In genomic region chr1:153697873-153698647, GRCh38 we compare ENCODE assay signal across 9 cellular contexts. TPM values are rescaled to one million over a fixed set of nuclear protein-coding genes. Genes with fewer than 3 reads are reported as not detected.
DNase-seq lines count a peak whose midpoint lies in the region; ATAC-seq, FAIRE-seq and TF ChIP-seq lines count a peak whose summit lies in the region.
"Had no signal": no experiment of that assay in that cellular context is flagged by ENCODE, and none has a peak within 500 bp of the region (broad histone marks: within the 10 kb centered on the region; RNA-seq: fewer than 3 reads in every experiment).

No MANE protein-coding gene starts in this region.

- FAIRE-seq in GM12891 (lab: Jason Lieb, UNC): no peak

- H3K79me2 ChIP-seq in mammary epithelial cell (ENCODE audit: insufficient read depth, low read length): no peaks in the 10 kb centered on the region

- dilution Hi-C loops in mammary epithelial cell (cut with HindIII; ENCODE audit: low sequenced_read_pairs): no loop called here

- no peak for DNase-seq in mammary epithelial cell
- peak; percentile 61 for DNase-seq in iPS-NIHi7 (ENCODE audit: extremely low spot score)
- DNase-seq in sigmoid colon: peak; percentile 81
- DNase-seq in GM12891 (ENCODE audit: insufficient read length, low spot score): no peak
- DNase-seq in cortex of kidney (lab: John Stamatoyannopoulos, UW): no peak
- no peak for DNase-seq in LoVo (ENCODE audit: low spot score)
- DNase-seq: foreskin melanocyte had no signal

- no TSS peak for BruUV-seq in mammary epithelial cell (replicated peaks; lab: Mats Ljungman, UMichigan)

- intact Hi-C loops in mammary epithelial cell (cut with micrococcal nuclease): no loop called here
- intact Hi-C loops in sigmoid colon (cut with DNase I): no loop called here

- H4K20me1 ChIP-seq in mammary epithelial cell (ENCODE audit: insufficient read depth, low read length): no peaks in the 10 kb centered on the region

- WGBS in mammary epithelial cell (ENCODE audit: low coverage, missing lambda C conversion rate): 88% methylated on average over 25 of the region's 26 CpGs
- WGBS in sigmoid colon, 2 donors: 33 to 63% methylated on average over 26 of the region's 26 CpGs

- no peaks in the 10 kb centered on the region for H3K27me3 ChIP-seq in mammary epithelial cell (ENCODE audit: insufficient read depth, low read length)
- no peaks in the 10 kb centered on the region for H3K27me3 ChIP-seq in sigmoid colon

- ATAC-seq in HG02678 (IDR thresholded peaks at IDR 0.05; ENCODE audit: unreplicated experiment): no peak

- H3K36me3 ChIP-seq in mammary epithelial cell (ENCODE audit: insufficient read depth, low read length) (no peaks in the 10 kb centered on the region), sigmoid colon (no peaks in the 10 kb centered on the region)

- TF ChIP-seq CTCF in mammary epithelial cell (conservative IDR thresholded peaks at IDR 0.05 in 1 of 2, IDR thresholded peaks at IDR 0.05 in 1 of 2; ENCODE audit: extremely low read depth in 1 of 2, insufficient read depth in 1 of 2, low read depth in 1 of 2, low read length in 2 of 2) (no peak), sigmoid colon (IDR thresholded peaks at IDR 0.05) (no peak)

- H3K4me1 ChIP-seq in mammary epithelial cell (ENCODE audit: insufficient read depth, low read length) (peaks cover 7% of the 10 kb centered on the region), sigmoid colon (peaks cover 0 to 26% (median 12%) of the 10 kb centered on the region in 4 donors)

- H3K9ac ChIP-seq in mammary epithelial cell (ENCODE audit: insufficient read depth, low read length): no peak overlapping the region

- H3K27ac ChIP-seq in mammary epithelial cell (ENCODE audit: insufficient read depth, low read depth, low read length) (no peak overlapping the region), sigmoid colon (peak overlapping the region; percentile 73 to 86 (median 78))

- in situ Hi-C loops in mammary epithelial cell (cut with MboI; ENCODE audit: low sequenced_read_pairs in 2 of 2): no loop called here

- no peak overlapping the region for H3K4me2 ChIP-seq in mammary epithelial cell (ENCODE audit: insufficient read depth, low read depth, low read length)

- TF ChIP-seq POLR2A in GM19099 (IDR thresholded peaks at IDR 0.05; ENCODE audit: extremely low read depth, insufficient read length, low read depth): peak; percentile 19
- no peak for TF ChIP-seq POLR2A in sigmoid colon (IDR thresholded peaks at IDR 0.05)
- TF ChIP-seq POLR2A in GM12891 (IDR thresholded peaks at IDR 0.05; ENCODE audit: low read depth, low read length): no peak

- H2AFZ ChIP-seq in mammary epithelial cell (ENCODE audit: low read depth, low read length): peak overlapping the region; percentile 23

- CTCF ChIA-PET in mammary epithelial cell (lab: Charles Lee; ENCODE audit: low non-redundant PET): no interaction called here

- TF ChIP-seq EP300 in sigmoid colon (IDR thresholded peaks at IDR 0.05): no peak

- H3K4me3 ChIP-seq in mammary epithelial cell (replicated peaks in 1 of 3; ENCODE audit: insufficient read depth in 1 of 3, low read depth in 2 of 3, low read length in 3 of 3) (no peak overlapping the region), sigmoid colon (peak overlapping the region in 2 of 4 donors; percentile 16 to 19)

- H3K9me3 ChIP-seq in mammary epithelial cell (replicated peaks; ENCODE audit: insufficient read depth, low read length) (no peaks in the 10 kb centered on the region), sigmoid colon (no peaks in the 10 kb centered on the region)

TF ChIP-seq in GM12891, 5 proteins besides CTCF, POLR2A, EP300 and RAD21:
- TF ChIP-seq SPI1 (IDR thresholded peaks at IDR 0.05; ENCODE audit: low read depth, low read length) (no peak), POLR2AphosphoS5 (IDR thresholded peaks at IDR 0.05; ENCODE audit: low read depth, low read length) (no peak), POU2F2 (IDR thresholded peaks at IDR 0.05; ENCODE audit: low read depth, low read length) (no peak), PAX5 (IDR thresholded peaks at IDR 0.05; ENCODE audit: insufficient read depth, low read length, severe bottlenecking) (no peak), TAF1 (IDR thresholded peaks at IDR 0.05; ENCODE audit: low read depth, low read length) (no peak)

RNA-seq across cellular contexts. Expression of gene NPR1, which starts 19.6 kb away (rescaled TPM):
- total RNA-seq in mammary epithelial cell (under 1 TPM in 1 of 2 donors, not detected in 1; 0.17 TPM), sigmoid colon (10 to 100 TPM; 11.1 to 36.2 (median 31.0) TPM)
- polyA plus RNA-seq in mammary epithelial cell (0.05 TPM), sigmoid colon (1 to 10 TPM in 2 of 3 donors, under 1 TPM in 1; 0.23 to 7.6 (median 5.4) TPM)
- not detected for polyA minus RNA-seq in mammary epithelial cell
- 0.32 TPM for polyA plus RNA-seq in GM12891 (2012; ENCODE audit: low read depth, missing spikeins)

RNA-seq across cellular contexts. Expression of gene ILF2, which starts 27.3 kb away (rescaled TPM):
- total RNA-seq in mammary epithelial cell: 100 to 1,000 TPM; 151 to 158 TPM
- polyA plus RNA-seq in mammary epithelial cell: 254 TPM
- polyA minus RNA-seq in mammary epithelial cell: 201 TPM
- 10 to 100 TPM; 59.8 to 94.0 (median 79.7) TPM for total RNA-seq in sigmoid colon
- 100 to 1,000 TPM in 2 of 3 donors, 10 to 100 TPM in 1; 88.3 to 166 (median 132) TPM for polyA plus RNA-seq in sigmoid colon
- 206 TPM for polyA plus RNA-seq in GM12891 (2012; ENCODE audit: low read depth, missing spikeins)

RNA-seq across cellular contexts. Expression of gene INTS3, which starts 29.8 kb away (rescaled TPM):
- total RNA-seq in mammary epithelial cell (10 to 100 TPM; 32.8 to 45.6 TPM), sigmoid colon (10 to 100 TPM; 31.4 to 53.7 (median 37.3) TPM)
- polyA plus RNA-seq in mammary epithelial cell (35.5 TPM), sigmoid colon (10 to 100 TPM in 1 of 3 donors, 1 to 10 TPM in 2; 5.4 to 30.8 (median 6.2) TPM)
- 99.7 TPM for polyA minus RNA-seq in mammary epithelial cell
- 38.6 TPM for polyA plus RNA-seq in GM12891 (2012; ENCODE audit: low read depth, missing spikeins)

RNA-seq across cellular contexts. Expression of gene SNAPIN, which starts 39.6 kb away (rescaled TPM):
- total RNA-seq in mammary epithelial cell (10 to 100 TPM; 33.1 to 39.8 TPM), sigmoid colon (10 to 100 TPM; 51.2 to 94.5 (median 85.7) TPM)
- polyA plus RNA-seq in mammary epithelial cell (40.7 TPM), sigmoid colon (10 to 100 TPM; 30.0 to 38.6 (median 34.2) TPM)
- 18.8 TPM for polyA minus RNA-seq in mammary epithelial cell
- 40.6 TPM for polyA plus RNA-seq in GM12891 (2012; ENCODE audit: low read depth, missing spikeins)

Comparison
In these comparisons a context has a peak if more than half of its experiments do, and no peak if none do; other contexts are left out.
1. DNase-seq: peak in iPS-NIHi7 (single experiment) and sigmoid colon (single experiment); none in mammary epithelial cell (single experiment), GM12891 (single experiment), cortex of kidney (single experiment) and LoVo (single experiment).
2. RNA of gene NPR1, which starts 19.6 kb away (total RNA-seq): 11.1 to 36.2 TPM in sigmoid colon; 0.17 TPM in mammary epithelial cell; every median in the first group is over 10 times any median in the second.